30 cellular contexts compared by ENCODE assay signal in genomic region chr1:53092659-53093450, GRCh38. TPM values are rescaled to one million over a fixed set of nuclear protein-coding genes. Genes with fewer than 3 reads are reported as not detected.
"Had no signal": no experiment of that assay in that cellular context is flagged by ENCODE, and none has a peak within 500 bp of the region (broad histone marks: within the 10 kb centered on the region; RNA-seq: fewer than 3 reads in every experiment).

No MANE protein-coding gene starts in this region.

- ATAC-seq: activated CD8-positive, alpha-beta memory T cell treated with anti-CD3 and anti-CD28 coated beads, Interleukin-2, amount 10 ng/mL, durations not matched to agents 7 days and 5 days; activated naive CD8-positive, alpha-beta T cell treated with anti-CD3 and anti-CD28 coated beads, Interleukin-2, amount 50 U/mL, for 24 hours had no signal

- H3K4me3 ChIP-seq: Peyer's patch had no signal

- FAIRE-seq: bronchial epithelial cell had no signal

- H3K27ac Mint-ChIP-seq: activated B cell treated with CpG ODN at 0.5 μM for 24 hours; activated CD4-positive, alpha-beta memory T cell treated with anti-CD3 and anti-CD28 coated beads for 36 hours; activated CD8-positive, alpha-beta memory T cell treated with anti-CD3 and anti-CD28 coated beads, Interleukin-2, amount 10 ng/mL, durations not matched to agents 7 days and 5 days; activated naive CD4-positive, alpha-beta T cell treated with anti-CD3 and anti-CD28 coated beads, Interleukin-2, amount 10 ng/mL, durations not matched to agents 7 days and 5 days; activated naive CD8-positive, alpha-beta T cell; activated naive CD8-positive, alpha-beta T cell treated with anti-CD3 and anti-CD28 coated beads, Interleukin-2, amount 50 U/mL, for 24 hours; brain had no signal

- H3K4me3 Mint-ChIP-seq: activated B cell treated with CpG ODN at 0.5 μM for 24 hours; activated CD4-positive, alpha-beta memory T cell treated with anti-CD3 and anti-CD28 coated beads for 36 hours; activated CD8-positive, alpha-beta memory T cell treated with anti-CD3 and anti-CD28 coated beads, Interleukin-2, amount 10 ng/mL, durations not matched to agents 7 days and 5 days; activated naive CD4-positive, alpha-beta T cell treated with anti-CD3 and anti-CD28 coated beads, Interleukin-2, amount 10 ng/mL, durations not matched to agents 7 days and 5 days; activated naive CD8-positive, alpha-beta T cell; activated naive CD8-positive, alpha-beta T cell treated with anti-CD3 and anti-CD28 coated beads, Interleukin-2, amount 50 U/mL, for 24 hours; brain had no signal

- DNase-seq: activated B cell treated with CpG ODN at 0.5 μM for 24 hours; activated CD4-positive, alpha-beta memory T cell treated with anti-CD3 and anti-CD28 coated beads for 36 hours; activated CD4-positive, alpha-beta T cell treated with anti-CD3 and anti-CD28 coated beads for 4 hours; activated CD4-positive, alpha-beta T cell treated with anti-CD3 and anti-CD28 coated beads, Interleukin-2, amount 50 U/mL, for 1 hour; activated CD4-positive, CD25-positive, alpha-beta regulatory T cell treated with anti-CD3 and anti-CD28 coated beads, Interleukin-2, amount 50 U/mL, for 72 hours; activated CD8-positive, alpha-beta memory T cell treated with anti-CD3 and anti-CD28 coated beads for 24 hours; activated CD8-positive, alpha-beta memory T cell treated with anti-CD3 and anti-CD28 coated beads, Interleukin-2, amount 10 ng/mL, durations not matched to agents 7 days and 5 days; activated CD8-positive, alpha-beta memory T cell treated with anti-CD3 and anti-CD28 coated beads, Interleukin-2, amount 50 U/mL, for 48 hours; activated effector memory CD4-positive, alpha-beta T cell treated with Interleukin-2 at 50 U/mL for 16 hours; activated naive CD4-positive, alpha-beta T cell treated with anti-CD3 and anti-CD28 coated beads, Interleukin-2, amount 10 ng/mL, durations not matched to agents 7 days and 5 days; activated naive CD8-positive, alpha-beta T cell treated with anti-CD3 and anti-CD28 coated beads, Interleukin-2, amount 50 U/mL, for 24 hours; activated T-cell treated with anti-CD3 and anti-CD28 coated beads, Interleukin-2, amount 50 U/mL, for 48 hours; Karpas-422; NCI-H1105; NCI-H1417 treated with DMSO at 0.1 percent for 48 hours; NCI-H187 treated with DMSO at 0.1 percent for 48 hours; NCI-H2081; NCI-H226; NCI-H446 treated with DMSO at 0.1 percent for 48 hours; NCI-H524; Peyer's patch; RPMI8226; SW 1271; T-helper 1 cell; T-helper 2 cell; T1000 had no signal

- H3K4me1 Mint-ChIP-seq: activated B cell treated with CpG ODN at 0.5 μM for 24 hours; activated CD8-positive, alpha-beta memory T cell treated with anti-CD3 and anti-CD28 coated beads, Interleukin-2, amount 10 ng/mL, durations not matched to agents 7 days and 5 days; activated naive CD4-positive, alpha-beta T cell treated with anti-CD3 and anti-CD28 coated beads, Interleukin-2, amount 10 ng/mL, durations not matched to agents 7 days and 5 days; activated naive CD8-positive, alpha-beta T cell treated with anti-CD3 and anti-CD28 coated beads, Interleukin-2, amount 50 U/mL, for 24 hours had no signal

- H3K27me3 Mint-ChIP-seq: activated B cell treated with CpG ODN at 0.5 μM for 24 hours; activated CD4-positive, alpha-beta memory T cell treated with anti-CD3 and anti-CD28 coated beads for 36 hours; activated CD8-positive, alpha-beta memory T cell treated with anti-CD3 and anti-CD28 coated beads, Interleukin-2, amount 10 ng/mL, durations not matched to agents 7 days and 5 days; activated naive CD4-positive, alpha-beta T cell treated with anti-CD3 and anti-CD28 coated beads, Interleukin-2, amount 10 ng/mL, durations not matched to agents 7 days and 5 days; activated naive CD8-positive, alpha-beta T cell; activated naive CD8-positive, alpha-beta T cell treated with anti-CD3 and anti-CD28 coated beads, Interleukin-2, amount 50 U/mL, for 24 hours; brain had no signal

- H3K9me3 Mint-ChIP-seq: activated B cell treated with CpG ODN at 0.5 μM for 24 hours; activated CD4-positive, alpha-beta memory T cell treated with anti-CD3 and anti-CD28 coated beads for 36 hours; activated naive CD4-positive, alpha-beta T cell treated with anti-CD3 and anti-CD28 coated beads, Interleukin-2, amount 10 ng/mL, durations not matched to agents 7 days and 5 days; activated naive CD8-positive, alpha-beta T cell treated with anti-CD3 and anti-CD28 coated beads, Interleukin-2, amount 50 U/mL, for 24 hours; brain had no signal

- H3K9me3 ChIP-seq: Peyer's patch had no signal

- H3K27me3 ChIP-seq: Peyer's patch had no signal

- H3K27ac ChIP-seq: Peyer's patch had no signal

- H3K36me3 ChIP-seq: Peyer's patch had no signal

- H3K36me3 Mint-ChIP-seq: activated CD4-positive, alpha-beta memory T cell treated with anti-CD3 and anti-CD28 coated beads for 36 hours; activated CD8-positive, alpha-beta memory T cell treated with anti-CD3 and anti-CD28 coated beads, Interleukin-2, amount 10 ng/mL, durations not matched to agents 7 days and 5 days; activated naive CD4-positive, alpha-beta T cell treated with anti-CD3 and anti-CD28 coated beads, Interleukin-2, amount 10 ng/mL, durations not matched to agents 7 days and 5 days; activated naive CD8-positive, alpha-beta T cell; brain had no signal

RNA-seq across cellular contexts. Expression of gene PODN, which starts 30.8 kb away (rescaled TPM):
- total RNA-seq: activated B cell treated with CpG ODN at 0.5 μM for 24 hours; activated CD4-positive, alpha-beta memory T cell treated with anti-CD3 and anti-CD28 coated beads for 36 hours; activated CD8-positive, alpha-beta memory T cell treated with anti-CD3 and anti-CD28 coated beads, Interleukin-2, amount 10 ng/mL, durations not matched to agents 7 days and 5 days; MCF 10A had no signal

RNA-seq across cellular contexts. Expression of gene SLC1A7, which starts 49.6 kb away (rescaled TPM):
- total RNA-seq: activated B cell treated with CpG ODN at 0.5 μM for 24 hours; activated CD4-positive, alpha-beta memory T cell treated with anti-CD3 and anti-CD28 coated beads for 36 hours; activated CD8-positive, alpha-beta memory T cell treated with anti-CD3 and anti-CD28 coated beads, Interleukin-2, amount 10 ng/mL, durations not matched to agents 7 days and 5 days; bronchial epithelial cell; MCF 10A had no signal
